ENCODE assay signal across 34 cellular contexts in the genomic region with DNA sequence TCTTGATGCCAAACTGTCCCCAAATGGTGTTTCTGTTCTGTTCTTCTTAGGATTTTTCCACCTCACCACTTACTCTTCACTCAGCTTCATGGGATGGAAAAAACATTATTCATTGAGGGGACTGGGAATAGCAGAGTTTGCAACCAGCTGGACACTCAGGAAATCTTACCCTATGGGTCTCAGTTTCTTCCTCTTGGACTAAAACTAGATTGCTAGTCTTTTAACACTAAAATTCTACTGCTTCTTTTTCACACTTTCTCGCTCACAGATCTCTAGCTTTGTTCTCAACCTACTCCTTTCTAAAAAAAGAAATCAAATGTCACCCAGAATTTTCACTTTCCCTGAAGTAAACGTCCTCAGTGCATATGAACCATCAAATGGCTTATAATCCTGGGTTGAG. TPM values are rescaled to one million over a fixed set of nuclear protein-coding genes. Genes with fewer than 3 reads are reported as not detected.
"Had no signal": no experiment of that assay in that cellular context is flagged by ENCODE, and none has a peak within 500 bp of the region (broad histone marks: within the 10 kb centered on the region; RNA-seq: fewer than 3 reads in every experiment).

No MANE protein-coding gene starts in this region.

- H3K27me3 Mint-ChIP-seq: memory B cell, progenitor cell of endocrine pancreas had no signal

- DNase-seq: effector CD8-positive, alpha-beta T cell; endodermal cell; foreskin keratinocyte; hypothalamus; immature natural killer cell; mucosa of descending colon; naive thymus-derived CD4-positive, alpha-beta T cell; stimulated activated CD4-positive, alpha-beta T cell treated with anti-CD3 and anti-CD28 coated beads, Interleukin-12 subunit alpha, Interleukin-12 subunit beta, amount 100 ng/mL, for 4 hours; stimulated activated CD4-positive, alpha-beta T cell treated with anti-CD3 and anti-CD28 coated beads, Interleukin-1b, Interleukin-23, amount 100 ng/mL, for 48 hours; stimulated activated CD4-positive, alpha-beta T cell treated with anti-CD3 and anti-CD28 coated beads, Interleukin-4, amount 100 ng/mL, for 1 hour; stimulated activated CD8-positive, alpha-beta memory T cell treated with anti-CD3 and anti-CD28 coated beads, Interleukin-4, amount 100 ng/mL, for 48 hours; stimulated activated naive CD8-positive, alpha-beta T cell treated with anti-CD3 and anti-CD28 coated beads, Interleukin-15, Interleukin-2, amounts not matched to agents 100 U/mL and 50 U/mL, for 24 hours; substantia nigra; upper lobe of left lung had no signal

- H3K9ac ChIP-seq: neural progenitor cell, parathyroid adenoma had no signal

- H3K36me3 ChIP-seq: neural progenitor cell, right atrium auricular region, thoracic aorta, tibial nerve, upper lobe of left lung had no signal

- H2AFZ ChIP-seq: neural progenitor cell, parathyroid adenoma had no signal

- H3K4me1 Mint-ChIP-seq: nephron, neural progenitor cell had no signal

- H3K36me3 Mint-ChIP-seq: immature natural killer cell; mesothelial cell of epicardium; naive thymus-derived CD4-positive, alpha-beta T cell; neural progenitor cell had no signal

- H3K9me3 Mint-ChIP-seq: endodermal cell, immature natural killer cell, nephron, neural progenitor cell had no signal

- H3K27ac Mint-ChIP-seq: endodermal cell; immature natural killer cell; mesothelial cell of epicardium; naive thymus-derived CD4-positive, alpha-beta T cell; nephron; neural progenitor cell; progenitor cell of endocrine pancreas had no signal

- H3K27ac ChIP-seq: epithelial cell of prostate, foreskin keratinocyte, neural progenitor cell, parathyroid adenoma, right atrium auricular region, thoracic aorta, tibial nerve, upper lobe of left lung had no signal

- H3K4me1 ChIP-seq: parathyroid adenoma, right atrium auricular region, tibial nerve had no signal

- H3K27me3 ChIP-seq: foreskin keratinocyte, neural progenitor cell, right atrium auricular region, tibial nerve, upper lobe of left lung had no signal

- ATAC-seq: esophagus mucosa; foreskin keratinocyte; left lobe of liver; mucosa of descending colon; naive thymus-derived CD4-positive, alpha-beta T cell; sciatic nerve; stimulated activated naive CD8-positive, alpha-beta T cell treated with anti-CD3 and anti-CD28 coated beads, Interleukin-15, Interleukin-2, amounts not matched to agents 100 U/mL and 50 U/mL, for 24 hours had no signal

- FAIRE-seq: colon, keratinocyte, urothelium cell line had no signal

- H3K4me3 Mint-ChIP-seq: endodermal cell; immature natural killer cell; memory B cell; mesothelial cell of epicardium; naive thymus-derived CD4-positive, alpha-beta T cell; nephron; neural progenitor cell had no signal

- H3K4me2 ChIP-seq: neural progenitor cell, smooth muscle cell had no signal

- H3K4me3 ChIP-seq: lung, mucosa of descending colon, neural progenitor cell, right atrium auricular region, smooth muscle cell, thoracic aorta, tibial nerve, upper lobe of left lung had no signal

- H3K9me3 ChIP-seq: mucosa of descending colon, right atrium auricular region, thoracic aorta, tibial nerve, upper lobe of left lung had no signal

- H3K79me2 ChIP-seq: parathyroid adenoma had no signal

RNA-seq across cellular contexts. Expression of gene KMO, which starts 4.8 kb away (rescaled TPM):
- total RNA-seq: cerebellum, endodermal cell, fibroblast of lung, mesothelial cell of epicardium, progenitor cell of endocrine pancreas had no signal
- polyA plus RNA-seq: immature natural killer cell; naive thymus-derived CD4-positive, alpha-beta T cell had no signal
